Comparison of ENCODE assay signal across 1 cellular context in the genomic region with DNA sequence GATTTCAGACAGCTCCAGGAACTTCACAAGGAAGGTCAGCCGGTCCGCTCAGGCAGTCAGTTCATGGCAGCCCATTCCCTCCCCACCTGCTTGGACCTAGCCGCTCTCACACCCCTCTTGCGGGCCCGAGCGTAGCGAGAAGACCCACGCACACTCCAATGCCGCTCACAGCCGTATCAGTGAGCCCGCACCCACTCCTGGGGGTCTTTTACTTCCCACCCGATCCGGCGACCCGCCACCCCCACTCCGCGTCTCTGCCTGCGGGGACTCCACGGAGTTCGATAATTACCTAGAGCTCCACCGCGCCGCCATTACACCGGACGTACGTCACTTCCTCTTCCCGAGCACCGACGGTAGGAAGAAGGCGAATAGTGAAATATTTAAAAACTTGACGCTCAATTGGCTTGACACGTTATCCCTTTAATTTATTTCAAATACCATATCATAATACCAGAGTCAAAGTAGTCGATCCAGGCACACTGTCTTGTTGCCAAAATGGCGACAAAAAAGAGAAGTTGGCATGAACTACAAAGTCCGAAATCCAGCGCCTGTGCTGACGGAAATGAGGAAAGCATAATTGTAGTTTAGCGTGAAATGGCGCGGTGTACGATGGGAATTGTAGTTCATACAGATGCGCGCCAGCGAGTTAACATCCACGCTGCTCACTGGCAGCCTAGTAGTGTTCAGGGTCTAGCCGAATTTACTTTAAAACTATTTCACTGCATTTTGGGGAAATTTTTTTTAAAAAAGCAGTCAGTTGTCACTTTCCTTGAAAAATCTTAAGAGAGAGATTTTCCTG.
TF ChIP-seq lines count a peak whose summit lies in the region.

A gene (minus strand): TSS at position 517 of the 799 bp plus-strand sequence. CDS start 13,956 bp downstream, outside the sequence.

TF ChIP-seq in HepG2, 621 proteins besides CTCF, POLR2A, EP300 and RAD21 (continued from another document and continues in another):
- no peak for TF ChIP-seq ZNF543 (CRISPR knock-in tag; IDR thresholded peaks at IDR 0.05)
- TF ChIP-seq, protein P1, sequence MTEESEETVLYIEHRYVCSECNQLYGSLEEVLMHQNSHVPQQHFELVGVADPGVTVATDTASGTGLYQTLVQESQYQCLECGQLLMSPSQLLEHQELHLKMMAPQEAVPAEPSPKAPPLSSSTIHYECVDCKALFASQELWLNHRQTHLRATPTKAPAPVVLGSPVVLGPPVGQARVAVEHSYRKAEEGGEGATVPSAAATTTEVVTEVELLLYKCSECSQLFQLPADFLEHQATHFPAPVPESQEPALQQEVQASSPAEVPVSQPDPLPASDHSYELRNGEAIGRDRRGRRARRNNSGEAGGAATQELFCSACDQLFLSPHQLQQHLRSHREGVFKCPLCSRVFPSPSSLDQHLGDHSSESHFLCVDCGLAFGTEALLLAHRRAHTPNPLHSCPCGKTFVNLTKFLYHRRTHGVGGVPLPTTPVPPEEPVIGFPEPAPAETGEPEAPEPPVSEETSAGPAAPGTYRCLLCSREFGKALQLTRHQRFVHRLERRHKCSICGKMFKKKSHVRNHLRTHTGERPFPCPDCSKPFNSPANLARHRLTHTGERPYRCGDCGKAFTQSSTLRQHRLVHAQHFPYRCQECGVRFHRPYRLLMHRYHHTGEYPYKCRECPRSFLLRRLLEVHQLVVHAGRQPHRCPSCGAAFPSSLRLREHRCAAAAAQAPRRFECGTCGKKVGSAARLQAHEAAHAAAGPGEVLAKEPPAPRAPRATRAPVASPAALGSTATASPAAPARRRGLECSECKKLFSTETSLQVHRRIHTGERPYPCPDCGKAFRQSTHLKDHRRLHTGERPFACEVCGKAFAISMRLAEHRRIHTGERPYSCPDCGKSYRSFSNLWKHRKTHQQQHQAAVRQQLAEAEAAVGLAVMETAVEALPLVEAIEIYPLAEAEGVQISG (CRISPR knock-in tag; IDR thresholded peaks at IDR 0.05), result peak; percentile 94
- TF ChIP-seq, protein P2, sequence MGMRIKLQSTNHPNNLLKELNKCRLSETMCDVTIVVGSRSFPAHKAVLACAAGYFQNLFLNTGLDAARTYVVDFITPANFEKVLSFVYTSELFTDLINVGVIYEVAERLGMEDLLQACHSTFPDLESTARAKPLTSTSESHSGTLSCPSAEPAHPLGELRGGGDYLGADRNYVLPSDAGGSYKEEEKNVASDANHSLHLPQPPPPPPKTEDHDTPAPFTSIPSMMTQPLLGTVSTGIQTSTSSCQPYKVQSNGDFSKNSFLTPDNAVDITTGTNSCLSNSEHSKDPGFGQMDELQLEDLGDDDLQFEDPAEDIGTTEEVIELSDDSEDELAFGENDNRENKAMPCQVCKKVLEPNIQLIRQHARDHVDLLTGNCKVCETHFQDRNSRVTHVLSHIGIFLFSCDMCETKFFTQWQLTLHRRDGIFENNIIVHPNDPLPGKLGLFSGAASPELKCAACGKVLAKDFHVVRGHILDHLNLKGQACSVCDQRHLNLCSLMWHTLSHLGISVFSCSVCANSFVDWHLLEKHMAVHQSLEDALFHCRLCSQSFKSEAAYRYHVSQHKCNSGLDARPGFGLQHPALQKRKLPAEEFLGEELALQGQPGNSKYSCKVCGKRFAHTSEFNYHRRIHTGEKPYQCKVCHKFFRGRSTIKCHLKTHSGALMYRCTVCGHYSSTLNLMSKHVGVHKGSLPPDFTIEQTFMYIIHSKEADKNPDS (CRISPR knock-in tag; IDR thresholded peaks at IDR 0.05), result no peak
- peak; percentile 44; the same call in 1 of the 2 replicates for TF ChIP-seq ESRRA (CRISPR knock-in tag; IDR thresholded peaks at IDR 0.05; ENCODE audit: low read depth)
- peak; percentile 59 for TF ChIP-seq XRCC5 (optimal IDR thresholded peaks at IDR 0.05; ENCODE audit: low read length)
- no peak for TF ChIP-seq ZNF138 (CRISPR knock-in tag; IDR thresholded peaks at IDR 0.05; ENCODE audit: low read depth)
- no peak; the same call in 1 of the 2 replicates for TF ChIP-seq TOE1 (CRISPR knock-in tag; IDR thresholded peaks at IDR 0.05)
- TF ChIP-seq, protein P3, sequence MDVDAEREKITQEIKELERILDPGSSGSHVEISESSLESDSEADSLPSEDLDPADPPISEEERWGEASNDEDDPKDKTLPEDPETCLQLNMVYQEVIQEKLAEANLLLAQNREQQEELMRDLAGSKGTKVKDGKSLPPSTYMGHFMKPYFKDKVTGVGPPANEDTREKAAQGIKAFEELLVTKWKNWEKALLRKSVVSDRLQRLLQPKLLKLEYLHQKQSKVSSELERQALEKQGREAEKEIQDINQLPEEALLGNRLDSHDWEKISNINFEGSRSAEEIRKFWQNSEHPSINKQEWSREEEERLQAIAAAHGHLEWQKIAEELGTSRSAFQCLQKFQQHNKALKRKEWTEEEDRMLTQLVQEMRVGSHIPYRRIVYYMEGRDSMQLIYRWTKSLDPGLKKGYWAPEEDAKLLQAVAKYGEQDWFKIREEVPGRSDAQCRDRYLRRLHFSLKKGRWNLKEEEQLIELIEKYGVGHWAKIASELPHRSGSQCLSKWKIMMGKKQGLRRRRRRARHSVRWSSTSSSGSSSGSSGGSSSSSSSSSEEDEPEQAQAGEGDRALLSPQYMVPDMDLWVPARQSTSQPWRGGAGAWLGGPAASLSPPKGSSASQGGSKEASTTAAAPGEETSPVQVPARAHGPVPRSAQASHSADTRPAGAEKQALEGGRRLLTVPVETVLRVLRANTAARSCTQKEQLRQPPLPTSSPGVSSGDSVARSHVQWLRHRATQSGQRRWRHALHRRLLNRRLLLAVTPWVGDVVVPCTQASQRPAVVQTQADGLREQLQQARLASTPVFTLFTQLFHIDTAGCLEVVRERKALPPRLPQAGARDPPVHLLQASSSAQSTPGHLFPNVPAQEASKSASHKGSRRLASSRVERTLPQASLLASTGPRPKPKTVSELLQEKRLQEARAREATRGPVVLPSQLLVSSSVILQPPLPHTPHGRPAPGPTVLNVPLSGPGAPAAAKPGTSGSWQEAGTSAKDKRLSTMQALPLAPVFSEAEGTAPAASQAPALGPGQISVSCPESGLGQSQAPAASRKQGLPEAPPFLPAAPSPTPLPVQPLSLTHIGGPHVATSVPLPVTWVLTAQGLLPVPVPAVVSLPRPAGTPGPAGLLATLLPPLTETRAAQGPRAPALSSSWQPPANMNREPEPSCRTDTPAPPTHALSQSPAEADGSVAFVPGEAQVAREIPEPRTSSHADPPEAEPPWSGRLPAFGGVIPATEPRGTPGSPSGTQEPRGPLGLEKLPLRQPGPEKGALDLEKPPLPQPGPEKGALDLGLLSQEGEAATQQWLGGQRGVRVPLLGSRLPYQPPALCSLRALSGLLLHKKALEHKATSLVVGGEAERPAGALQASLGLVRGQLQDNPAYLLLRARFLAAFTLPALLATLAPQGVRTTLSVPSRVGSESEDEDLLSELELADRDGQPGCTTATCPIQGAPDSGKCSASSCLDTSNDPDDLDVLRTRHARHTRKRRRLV (CRISPR knock-in tag; IDR thresholded peaks at IDR 0.05), result peak; percentile 77
- no peak; the same call in 1 of the 2 replicates for TF ChIP-seq ZNF180 (CRISPR knock-in tag; IDR thresholded peaks at IDR 0.05; ENCODE audit: borderline replicate concordance, low read depth)
- peak; percentile 96 for TF ChIP-seq ETV5 (CRISPR knock-in tag; IDR thresholded peaks at IDR 0.05; ENCODE audit: borderline replicate concordance)
- TF ChIP-seq ZSCAN20 (CRISPR knock-in tag; IDR thresholded peaks at IDR 0.05; ENCODE audit: borderline replicate concordance), result 0 out of 2 replicates have a peak, but pooled peaks have one; percentile 35
- 0 out of 2 replicates have a peak, but pooled peaks have one; percentile 37 for TF ChIP-seq ZNF558 (CRISPR knock-in tag; IDR thresholded peaks at IDR 0.05; ENCODE audit: borderline replicate concordance)
- peak; percentile 66 for TF ChIP-seq MED8 (CRISPR knock-in tag; IDR thresholded peaks at IDR 0.05; ENCODE audit: insufficient replicate concordance)
- peak; percentile 92; the same call in 1 of the 2 replicates for TF ChIP-seq SSRP1 (CRISPR knock-in tag; IDR thresholded peaks at IDR 0.05)
- TF ChIP-seq ZNF883 (CRISPR knock-in tag; IDR thresholded peaks at IDR 0.05; ENCODE audit: not compliant biosample characterization), result peak; percentile 71
- TF ChIP-seq AGO2 (optimal IDR thresholded peaks at IDR 0.05; ENCODE audit: low read depth, low read length), result peak; percentile 77
- TF ChIP-seq HOXD1 (CRISPR knock-in tag; IDR thresholded peaks at IDR 0.05), result peak; percentile 61
- peak; percentile 88 for TF ChIP-seq MEIS1 (CRISPR knock-in tag; IDR thresholded peaks at IDR 0.05; ENCODE audit: borderline replicate concordance)
- peak; percentile 94; the same call in 1 of the 2 replicates for TF ChIP-seq ZNF788 (CRISPR knock-in tag; IDR thresholded peaks at IDR 0.05; ENCODE audit: borderline replicate concordance)
- TF ChIP-seq KLF15 (CRISPR knock-in tag; IDR thresholded peaks at IDR 0.05; ENCODE audit: borderline replicate concordance), result no peak
- TF ChIP-seq ZNF552 (CRISPR knock-in tag; IDR thresholded peaks at IDR 0.05; ENCODE audit: borderline replicate concordance), result 0 out of 2 replicates have a peak, but pooled peaks have one; percentile 40
- TF ChIP-seq, protein P4, sequence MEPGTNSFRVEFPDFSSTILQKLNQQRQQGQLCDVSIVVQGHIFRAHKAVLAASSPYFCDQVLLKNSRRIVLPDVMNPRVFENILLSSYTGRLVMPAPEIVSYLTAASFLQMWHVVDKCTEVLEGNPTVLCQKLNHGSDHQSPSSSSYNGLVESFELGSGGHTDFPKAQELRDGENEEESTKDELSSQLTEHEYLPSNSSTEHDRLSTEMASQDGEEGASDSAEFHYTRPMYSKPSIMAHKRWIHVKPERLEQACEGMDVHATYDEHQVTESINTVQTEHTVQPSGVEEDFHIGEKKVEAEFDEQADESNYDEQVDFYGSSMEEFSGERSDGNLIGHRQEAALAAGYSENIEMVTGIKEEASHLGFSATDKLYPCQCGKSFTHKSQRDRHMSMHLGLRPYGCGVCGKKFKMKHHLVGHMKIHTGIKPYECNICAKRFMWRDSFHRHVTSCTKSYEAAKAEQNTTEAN (CRISPR knock-in tag; conservative IDR thresholded peaks at IDR 0.05), result peak; percentile 43; the same call in 1 of the 2 replicates
- peak; percentile 88 for TF ChIP-seq MIXL1 (CRISPR knock-in tag; IDR thresholded peaks at IDR 0.05)
- peak; percentile 79; the same call in 1 of the 2 replicates for TF ChIP-seq MYC (CRISPR knock-in tag; IDR thresholded peaks at IDR 0.05; ENCODE audit: borderline replicate concordance)
- no peak for TF ChIP-seq ZNF383 (CRISPR knock-in tag; IDR thresholded peaks at IDR 0.05; ENCODE audit: borderline replicate concordance)
- 0 out of 2 replicates have a peak, but pooled peaks have one; percentile 26 for TF ChIP-seq KLF12 (CRISPR knock-in tag; IDR thresholded peaks at IDR 0.05; ENCODE audit: borderline replicate concordance)
- 0 out of 2 replicates have a peak, but pooled peaks have one; percentile 74 for TF ChIP-seq ZNF34 (CRISPR knock-in tag; IDR thresholded peaks at IDR 0.05; ENCODE audit: borderline replicate concordance)
- TF ChIP-seq, protein P5, sequence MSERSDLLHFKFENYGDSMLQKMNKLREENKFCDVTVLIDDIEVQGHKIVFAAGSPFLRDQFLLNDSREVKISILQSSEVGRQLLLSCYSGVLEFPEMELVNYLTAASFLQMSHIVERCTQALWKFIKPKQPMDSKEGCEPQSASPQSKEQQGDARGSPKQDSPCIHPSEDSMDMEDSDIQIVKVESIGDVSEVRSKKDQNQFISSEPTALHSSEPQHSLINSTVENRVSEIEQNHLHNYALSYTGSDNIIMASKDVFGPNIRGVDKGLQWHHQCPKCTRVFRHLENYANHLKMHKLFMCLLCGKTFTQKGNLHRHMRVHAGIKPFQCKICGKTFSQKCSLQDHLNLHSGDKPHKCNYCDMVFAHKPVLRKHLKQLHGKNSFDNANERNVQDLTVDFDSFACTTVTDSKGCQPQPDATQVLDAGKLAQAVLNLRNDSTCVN (CRISPR knock-in tag; IDR thresholded peaks at IDR 0.05; ENCODE audit: borderline replicate concordance), result peak; percentile 70; the same call in 1 of the 2 replicates
- peak; percentile 82; the same call in 1 of the 2 replicates for TF ChIP-seq BRD4 (CRISPR knock-in tag; IDR thresholded peaks at IDR 0.05)
- no peak for TF ChIP-seq KAT2B (IDR thresholded peaks at IDR 0.05; ENCODE audit: borderline replicate concordance, low read depth, low read length)
- TF ChIP-seq ZNF225 (CRISPR knock-in tag; IDR thresholded peaks at IDR 0.05), result peak; percentile 98
- TF ChIP-seq FOXA3 (CRISPR knock-in tag; IDR thresholded peaks at IDR 0.05), result peak; percentile 47
- TF ChIP-seq ZNF747 (CRISPR knock-in tag; IDR thresholded peaks at IDR 0.05; ENCODE audit: borderline replicate concordance), result peak; percentile 69
- no peak for TF ChIP-seq MEF2D (CRISPR knock-in tag; IDR thresholded peaks at IDR 0.05)
- peak; percentile 76 for TF ChIP-seq HIVEP1 (CRISPR knock-in tag; IDR thresholded peaks at IDR 0.05)
- TF ChIP-seq, protein P6, sequence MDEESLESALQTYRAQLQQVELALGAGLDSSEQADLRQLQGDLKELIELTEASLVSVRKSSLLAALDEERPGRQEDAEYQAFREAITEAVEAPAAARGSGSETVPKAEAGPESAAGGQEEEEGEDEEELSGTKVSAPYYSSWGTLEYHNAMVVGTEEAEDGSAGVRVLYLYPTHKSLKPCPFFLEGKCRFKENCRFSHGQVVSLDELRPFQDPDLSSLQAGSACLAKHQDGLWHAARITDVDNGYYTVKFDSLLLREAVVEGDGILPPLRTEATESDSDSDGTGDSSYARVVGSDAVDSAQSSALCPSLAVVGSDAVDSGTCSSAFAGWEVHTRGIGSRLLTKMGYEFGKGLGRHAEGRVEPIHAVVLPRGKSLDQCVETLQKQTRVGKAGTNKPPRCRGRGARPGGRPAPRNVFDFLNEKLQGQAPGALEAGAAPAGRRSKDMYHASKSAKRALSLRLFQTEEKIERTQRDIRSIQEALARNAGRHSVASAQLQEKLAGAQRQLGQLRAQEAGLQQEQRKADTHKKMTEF (CRISPR knock-in tag; IDR thresholded peaks at IDR 0.05), result peak; percentile 89
- TF ChIP-seq, protein P7, sequence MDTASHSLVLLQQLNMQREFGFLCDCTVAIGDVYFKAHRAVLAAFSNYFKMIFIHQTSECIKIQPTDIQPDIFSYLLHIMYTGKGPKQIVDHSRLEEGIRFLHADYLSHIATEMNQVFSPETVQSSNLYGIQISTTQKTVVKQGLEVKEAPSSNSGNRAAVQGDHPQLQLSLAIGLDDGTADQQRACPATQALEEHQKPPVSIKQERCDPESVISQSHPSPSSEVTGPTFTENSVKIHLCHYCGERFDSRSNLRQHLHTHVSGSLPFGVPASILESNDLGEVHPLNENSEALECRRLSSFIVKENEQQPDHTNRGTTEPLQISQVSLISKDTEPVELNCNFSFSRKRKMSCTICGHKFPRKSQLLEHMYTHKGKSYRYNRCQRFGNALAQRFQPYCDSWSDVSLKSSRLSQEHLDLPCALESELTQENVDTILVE (CRISPR knock-in tag; IDR thresholded peaks at IDR 0.05), result peak; percentile 87
- TF ChIP-seq ZNF121 (CRISPR knock-in tag; IDR thresholded peaks at IDR 0.05), result no peak
- TF ChIP-seq ZNF441 (CRISPR knock-in tag; IDR thresholded peaks at IDR 0.05; ENCODE audit: borderline replicate concordance), result 0 out of 2 replicates have a peak, but pooled peaks have one; percentile 72
- TF ChIP-seq, protein P8, sequence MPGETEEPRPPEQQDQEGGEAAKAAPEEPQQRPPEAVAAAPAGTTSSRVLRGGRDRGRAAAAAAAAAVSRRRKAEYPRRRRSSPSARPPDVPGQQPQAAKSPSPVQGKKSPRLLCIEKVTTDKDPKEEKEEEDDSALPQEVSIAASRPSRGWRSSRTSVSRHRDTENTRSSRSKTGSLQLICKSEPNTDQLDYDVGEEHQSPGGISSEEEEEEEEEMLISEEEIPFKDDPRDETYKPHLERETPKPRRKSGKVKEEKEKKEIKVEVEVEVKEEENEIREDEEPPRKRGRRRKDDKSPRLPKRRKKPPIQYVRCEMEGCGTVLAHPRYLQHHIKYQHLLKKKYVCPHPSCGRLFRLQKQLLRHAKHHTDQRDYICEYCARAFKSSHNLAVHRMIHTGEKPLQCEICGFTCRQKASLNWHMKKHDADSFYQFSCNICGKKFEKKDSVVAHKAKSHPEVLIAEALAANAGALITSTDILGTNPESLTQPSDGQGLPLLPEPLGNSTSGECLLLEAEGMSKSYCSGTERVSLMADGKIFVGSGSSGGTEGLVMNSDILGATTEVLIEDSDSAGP (CRISPR knock-in tag; IDR thresholded peaks at IDR 0.05; ENCODE audit: borderline replicate concordance), result peak; percentile 68; the same call in 1 of the 2 replicates
- peak; percentile 95 for TF ChIP-seq ZNF350 (CRISPR knock-in tag; IDR thresholded peaks at IDR 0.05; ENCODE audit: borderline replicate concordance, low read depth)
